Comparison of ENCODE assay signal across 18 cellular contexts in genomic region chr1:151960780-151961513, GRCh38.
"Had no signal": no experiment of that assay in that cellular context is flagged by ENCODE, and none has a peak within 500 bp of the region (broad histone marks: within the 10 kb centered on the region; RNA-seq: fewer than 3 reads in every experiment).

No MANE protein-coding gene starts in this region.

- H3K9me3 ChIP-seq: gastroesophageal sphincter, heart right ventricle, tibial artery had no signal

- H3K36me3 ChIP-seq: gastroesophageal sphincter, heart right ventricle, tibial artery had no signal

- H3K4me3 ChIP-seq: gastroesophageal sphincter, heart right ventricle, tibial artery had no signal

- ATAC-seq: activated CD4-positive, alpha-beta T cell treated with anti-CD3 and anti-CD28 coated beads for 36 hours; activated CD8-positive, alpha-beta T cell treated with anti-CD3 and anti-CD28 coated beads for 36 hours; effector memory CD8-positive, alpha-beta T cell; gastroesophageal sphincter; SK-N-SH treated with all-trans-retinoic acid at 6 μM for 48 hours; stimulated activated naive B cell treated with anti-CD40 and anti-IgM and Interleukin-4, amounts not matched to agents 10 μg/mL and 1 μg/mL and 100 μg/mL, for 72 hours had no signal

- H3K27ac Mint-ChIP-seq: activated CD4-positive, alpha-beta T cell treated with anti-CD3 and anti-CD28 coated beads for 36 hours; activated CD8-positive, alpha-beta T cell treated with anti-CD3 and anti-CD28 coated beads for 36 hours; activated naive CD8-positive, alpha-beta T cell treated with anti-CD3 and anti-CD28 coated beads for 36 hours; brain; mesothelial cell of epicardium; naive B cell; stimulated activated naive B cell treated with anti-CD40 and anti-IgM and Interleukin-4, amounts not matched to agents 10 μg/mL and 1 μg/mL and 100 μg/mL, for 72 hours had no signal

- H3K27me3 Mint-ChIP-seq: activated CD4-positive, alpha-beta T cell treated with anti-CD3 and anti-CD28 coated beads for 36 hours had no signal

- H3K9me3 Mint-ChIP-seq: activated CD8-positive, alpha-beta T cell treated with anti-CD3 and anti-CD28 coated beads for 36 hours; activated naive CD8-positive, alpha-beta T cell treated with anti-CD3 and anti-CD28 coated beads for 36 hours; brain; effector memory CD8-positive, alpha-beta T cell; mesothelial cell of epicardium; naive B cell; stimulated activated naive B cell treated with anti-CD40 and anti-IgM and Interleukin-4, amounts not matched to agents 10 μg/mL and 1 μg/mL and 100 μg/mL, for 72 hours had no signal

- H3K4me1 Mint-ChIP-seq: activated CD4-positive, alpha-beta T cell treated with anti-CD3 and anti-CD28 coated beads for 36 hours; naive B cell; stimulated activated naive B cell treated with anti-CD40 and anti-IgM and Interleukin-4, amounts not matched to agents 10 μg/mL and 1 μg/mL and 100 μg/mL, for 72 hours had no signal

- H3K4me1 ChIP-seq: parathyroid adenoma, tibial artery had no signal

- H3K36me3 Mint-ChIP-seq: activated naive CD8-positive, alpha-beta T cell treated with anti-CD3 and anti-CD28 coated beads for 36 hours; brain; mesothelial cell of epicardium; naive B cell; stimulated activated naive B cell treated with anti-CD40 and anti-IgM and Interleukin-4, amounts not matched to agents 10 μg/mL and 1 μg/mL and 100 μg/mL, for 72 hours had no signal

- H3K27me3 ChIP-seq: gastroesophageal sphincter, heart right ventricle, tibial artery had no signal

- DNase-seq: activated CD4-positive, alpha-beta T cell treated with anti-CD3 and anti-CD28 coated beads for 36 hours; activated CD8-positive, alpha-beta memory T cell treated with anti-CD3 and anti-CD28 coated beads, Interleukin-2, amount 50 U/mL, for 4 hours; activated CD8-positive, alpha-beta T cell treated with anti-CD3 and anti-CD28 coated beads for 36 hours; activated gamma-delta T cell treated with Interleukin-2 at 50 U/mL for 16 hours; activated naive CD8-positive, alpha-beta T cell treated with anti-CD3 and anti-CD28 coated beads for 36 hours; amygdala; effector memory CD8-positive, alpha-beta T cell; heart right ventricle; naive B cell; retina; stimulated activated naive B cell treated with anti-CD40 and anti-IgM and Interleukin-4, amounts not matched to agents 10 μg/mL and 1 μg/mL and 100 μg/mL, for 72 hours; T-helper 1 cell; tibial artery had no signal

- H3K4me3 Mint-ChIP-seq: activated CD4-positive, alpha-beta T cell treated with anti-CD3 and anti-CD28 coated beads for 36 hours; activated CD8-positive, alpha-beta T cell treated with anti-CD3 and anti-CD28 coated beads for 36 hours; activated naive CD8-positive, alpha-beta T cell treated with anti-CD3 and anti-CD28 coated beads for 36 hours; brain; effector memory CD8-positive, alpha-beta T cell; mesothelial cell of epicardium; naive B cell; stimulated activated naive B cell treated with anti-CD40 and anti-IgM and Interleukin-4, amounts not matched to agents 10 μg/mL and 1 μg/mL and 100 μg/mL, for 72 hours had no signal

- H3K27ac ChIP-seq: parathyroid adenoma, tibial artery had no signal
